In genomic region chr14:61630399-61630798, GRCh38 we compare ENCODE assay signal across 25 cellular contexts.
"Had no signal": no experiment of that assay in that cellular context is flagged by ENCODE, and none has a peak within 500 bp of the region (broad histone marks: within the 10 kb centered on the region; RNA-seq: fewer than 3 reads in every experiment).

No MANE protein-coding gene starts in this region.

- H3K4me1 ChIP-seq: left ventricle myocardium inferior, suprapubic skin, tibial nerve had no signal

- H3K27me3 ChIP-seq: gastrocnemius medialis, suprapubic skin, tibial nerve had no signal

- ATAC-seq: activated CD4-positive, CD25-positive, alpha-beta regulatory T cell treated with anti-CD3 and anti-CD28 coated beads, Interleukin-2, amount 50 U/mL, for 24 hours; effector memory CD8-positive, alpha-beta T cell; gastrocnemius medialis; natural killer cell treated with Interleukin-12 subunit alpha and Interleukin-12 subunit beta and Interleukin-15 and Interleukin-18, amount 100 ng/mL, for 72 hours; right cardiac atrium had no signal

- H3K4me3 ChIP-seq: gastrocnemius medialis, left ventricle myocardium inferior, mucosa of descending colon, suprapubic skin, tibial nerve had no signal

- DNase-seq: activated CD4-positive, alpha-beta T cell treated with anti-CD3 and anti-CD28 coated beads for 48 hours; activated CD4-positive, alpha-beta T cell treated with anti-CD3 and anti-CD28 coated beads, Interleukin-2, amount 50 U/mL, for 48 hours; activated CD8-positive, alpha-beta memory T cell treated with anti-CD3 and anti-CD28 coated beads for 24 hours; activated gamma-delta T cell; activated naive CD4-positive, alpha-beta T cell treated with anti-CD3 and anti-CD28 coated beads, Interleukin-2, amount 50 U/mL, for 16 hours; amniotic stem cell; caudate nucleus; cortex of kidney; effector memory CD8-positive, alpha-beta T cell; erythroblast; gastrocnemius medialis; glutamatergic neuron; islet precursor cell; left ventricle myocardium inferior; mucosa of descending colon; posterior cingulate gyrus; right cardiac atrium; stimulated activated naive CD4-positive, alpha-beta T cell; WERI-Rb-1 had no signal

- H3K27ac ChIP-seq: gastrocnemius medialis, left ventricle myocardium inferior, suprapubic skin, tibial nerve, WERI-Rb-1 had no signal

- H3K27ac Mint-ChIP-seq: effector memory CD8-positive, alpha-beta T cell had no signal

- H3K27me3 Mint-ChIP-seq: effector memory CD8-positive, alpha-beta T cell; natural killer cell treated with Interleukin-12 subunit alpha and Interleukin-12 subunit beta and Interleukin-15 and Interleukin-18, amount 100 ng/mL, for 72 hours had no signal

- H3K9me3 ChIP-seq: gastrocnemius medialis, left ventricle myocardium inferior, mucosa of descending colon, suprapubic skin, tibial nerve had no signal

- H3K4me3 Mint-ChIP-seq: effector memory CD8-positive, alpha-beta T cell; natural killer cell treated with Interleukin-12 subunit alpha and Interleukin-12 subunit beta and Interleukin-15 and Interleukin-18, amount 100 ng/mL, for 72 hours had no signal

- H3K9me3 Mint-ChIP-seq: effector memory CD8-positive, alpha-beta T cell had no signal

- FAIRE-seq: astrocyte, TTC549 had no signal

- H3K36me3 ChIP-seq: gastrocnemius medialis, left ventricle myocardium inferior, suprapubic skin, tibial nerve, WERI-Rb-1 had no signal
